22 cellular contexts compared by ENCODE assay signal in the genomic region with DNA sequence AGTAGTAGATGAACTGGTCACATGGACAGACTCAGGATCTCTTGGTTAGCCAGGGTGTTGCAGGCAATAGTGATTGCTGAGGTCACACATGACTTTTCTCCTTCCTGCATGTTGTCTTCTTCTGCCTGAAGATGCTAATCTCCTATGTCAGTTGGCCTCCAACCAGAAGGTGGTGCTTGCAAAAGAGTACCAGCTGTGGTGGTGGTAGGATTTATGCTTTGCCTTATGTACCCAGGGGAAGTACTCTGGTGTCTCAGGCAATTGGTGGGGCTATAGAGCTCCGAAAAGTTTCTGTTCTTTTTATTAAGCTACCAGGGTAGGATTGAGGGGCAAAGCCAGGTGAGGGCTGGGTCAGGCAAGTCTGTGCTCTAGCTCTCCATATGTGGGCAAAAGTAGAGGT.
"Had no signal": no experiment of that assay in that cellular context is flagged by ENCODE, and none has a peak within 500 bp of the region (broad histone marks: within the 10 kb centered on the region; RNA-seq: fewer than 3 reads in every experiment).

No MANE protein-coding gene starts in this region.

- DNase-seq: activated CD4-positive, alpha-beta memory T cell treated with anti-CD3 and anti-CD28 coated beads, Interleukin-2, amount 10 ng/mL, durations not matched to agents 7 days and 5 days; activated CD4-positive, alpha-beta T cell treated with anti-CD3 and anti-CD28 coated beads for 48 hours; activated CD4-positive, CD25-positive, alpha-beta regulatory T cell; aorta; brain microvascular endothelial cell; caudate nucleus; dermis blood vessel endothelial cell; effector CD8-positive, alpha-beta T cell; gastrocnemius medialis; hippocampal formation; left ventricle myocardium superior; mammary epithelial cell; naive thymus-derived CD8-positive, alpha-beta T cell; posterior cingulate gyrus; small intestine; stimulated activated CD4-positive, alpha-beta T cell treated with anti-CD3 and anti-CD28 coated beads, Interleukin-2, amount 100 ng/mL, for 24 hours; stimulated activated naive CD8-positive, alpha-beta T cell treated with anti-CD3 and anti-CD28 coated beads, Interleukin-15, amount 100 ng/mL, for 72 hours; T1000; tibial artery had no signal

- H3K27ac ChIP-seq: brain microvascular endothelial cell, gastrocnemius medialis, neural progenitor cell, tibial artery had no signal

- H3K36me3 Mint-ChIP-seq: stimulated activated effector memory CD8-positive, alpha-beta T cell treated with anti-CD3 and anti-CD28 coated beads, Interleukin-12 subunit alpha, Interleukin-12 subunit beta, amount 100 ng/mL, for 72 hours had no signal

- FAIRE-seq: small intestine had no signal

- H3K27me3 ChIP-seq: brain microvascular endothelial cell, gastrocnemius medialis, neural progenitor cell, tibial artery had no signal

- H3K36me3 ChIP-seq: brain microvascular endothelial cell, gastrocnemius medialis, neural progenitor cell, tibial artery had no signal

- H3K9me3 ChIP-seq: gastrocnemius medialis, tibial artery had no signal

- H3K27ac Mint-ChIP-seq: activated CD4-positive, alpha-beta memory T cell treated with anti-CD3 and anti-CD28 coated beads, Interleukin-2, amount 10 ng/mL, durations not matched to agents 7 days and 5 days; mesothelial cell of epicardium; neural progenitor cell; stimulated activated effector memory CD8-positive, alpha-beta T cell treated with anti-CD3 and anti-CD28 coated beads, Interleukin-12 subunit alpha, Interleukin-12 subunit beta, amount 100 ng/mL, for 72 hours; stimulated activated naive CD8-positive, alpha-beta T cell treated with anti-CD3 and anti-CD28 coated beads, Interleukin-15, amount 100 ng/mL, for 72 hours had no signal

- H3K4me3 Mint-ChIP-seq: activated CD4-positive, alpha-beta memory T cell treated with anti-CD3 and anti-CD28 coated beads, Interleukin-2, amount 10 ng/mL, durations not matched to agents 7 days and 5 days; mesothelial cell of epicardium; neural progenitor cell; stimulated activated effector memory CD8-positive, alpha-beta T cell treated with anti-CD3 and anti-CD28 coated beads, Interleukin-12 subunit alpha, Interleukin-12 subunit beta, amount 100 ng/mL, for 72 hours; stimulated activated naive CD8-positive, alpha-beta T cell treated with anti-CD3 and anti-CD28 coated beads, Interleukin-15, amount 100 ng/mL, for 72 hours had no signal

- H3K27me3 Mint-ChIP-seq: stimulated activated naive CD8-positive, alpha-beta T cell treated with anti-CD3 and anti-CD28 coated beads, Interleukin-15, amount 100 ng/mL, for 72 hours had no signal

- H3K4me3 ChIP-seq: gastrocnemius medialis, neural progenitor cell, tibial artery had no signal

- H3K4me1 Mint-ChIP-seq: mesothelial cell of epicardium; stimulated activated effector memory CD8-positive, alpha-beta T cell treated with anti-CD3 and anti-CD28 coated beads, Interleukin-12 subunit alpha, Interleukin-12 subunit beta, amount 100 ng/mL, for 72 hours had no signal

- H3K4me1 ChIP-seq: gastrocnemius medialis, neural progenitor cell had no signal
